ENCODE assay signal across 18 cellular contexts in genomic region chr15:50800715-50801114, GRCh38.
"Had no signal": no experiment of that assay in that cellular context is flagged by ENCODE, and none has a peak within 500 bp of the region (broad histone marks: within the 10 kb centered on the region; RNA-seq: fewer than 3 reads in every experiment).

No MANE protein-coding gene starts in this region.

- DNase-seq: activated CD4-positive, alpha-beta T cell treated with anti-CD3 and anti-CD28 coated beads for 4 hours; activated CD8-positive, alpha-beta T cell treated with anti-CD3 and anti-CD28 coated beads for 36 hours; activated effector memory CD4-positive, alpha-beta T cell treated with Interleukin-2 at 50 U/mL for 16 hours; activated T-cell treated with anti-CD3 and anti-CD28 coated beads, Interleukin-2, amount 50 U/mL, for 4 hours; brain microvascular endothelial cell; cortex of kidney; effector CD4-positive, alpha-beta T cell; esophagus squamous epithelium; mesenchymal stem cell; natural killer cell; retina; stimulated activated CD4-positive, alpha-beta T cell treated with anti-CD3 and anti-CD28 coated beads, Interleukin-2, amount 100 ng/mL, for 48 hours had no signal

- H3K4me1 Mint-ChIP-seq: central memory CD8-positive, alpha-beta T cell; natural killer cell; stimulated activated memory B cell treated with anti-CD40 and anti-IgM and Interleukin-4, amounts not matched to agents 10 μg/mL and 1 μg/mL and 100 μg/mL, for 72 hours; WTC11 had no signal

- H3K27me3 Mint-ChIP-seq: activated CD8-positive, alpha-beta T cell treated with anti-CD3 and anti-CD28 coated beads for 36 hours; central memory CD8-positive, alpha-beta T cell; stimulated activated memory B cell treated with anti-CD40 and anti-IgM and Interleukin-4, amounts not matched to agents 10 μg/mL and 1 μg/mL and 100 μg/mL, for 72 hours had no signal

- H3K36me3 Mint-ChIP-seq: activated naive CD4-positive, alpha-beta T cell treated with anti-CD3 and anti-CD28 coated beads, Interleukin-2, amount 50 U/mL, for 72 hours; natural killer cell; stimulated activated memory B cell treated with anti-CD40 and anti-IgM and Interleukin-4, amounts not matched to agents 10 μg/mL and 1 μg/mL and 100 μg/mL, for 72 hours; WTC11 had no signal

- ATAC-seq: activated CD8-positive, alpha-beta T cell treated with anti-CD3 and anti-CD28 coated beads for 36 hours; activated naive CD4-positive, alpha-beta T cell treated with anti-CD3 and anti-CD28 coated beads, Interleukin-2, amount 50 U/mL, for 72 hours; activated T-cell treated with anti-CD3 and anti-CD28 coated beads, Interleukin-2, amount 50 U/mL, for 4 hours; natural killer cell; stimulated activated memory B cell treated with anti-CD40 and anti-IgM and Interleukin-4, amounts not matched to agents 10 μg/mL and 1 μg/mL and 100 μg/mL, for 72 hours; WTC11 had no signal

- H3K27ac ChIP-seq: brain microvascular endothelial cell, esophagus squamous epithelium, neutrophil, parathyroid adenoma had no signal

- H3K4me3 ChIP-seq: esophagus squamous epithelium had no signal

- H3K9ac ChIP-seq: parathyroid adenoma had no signal

- H3K9me3 Mint-ChIP-seq: activated CD8-positive, alpha-beta T cell treated with anti-CD3 and anti-CD28 coated beads for 36 hours; activated naive CD4-positive, alpha-beta T cell treated with anti-CD3 and anti-CD28 coated beads, Interleukin-2, amount 50 U/mL, for 72 hours; activated T-cell treated with anti-CD3 and anti-CD28 coated beads, Interleukin-2, amount 50 U/mL, for 4 hours; central memory CD8-positive, alpha-beta T cell; natural killer cell; stimulated activated memory B cell treated with anti-CD40 and anti-IgM and Interleukin-4, amounts not matched to agents 10 μg/mL and 1 μg/mL and 100 μg/mL, for 72 hours; WTC11 had no signal

- H3K27me3 ChIP-seq: brain microvascular endothelial cell, esophagus squamous epithelium, neutrophil had no signal

- H3K36me3 ChIP-seq: brain microvascular endothelial cell, esophagus squamous epithelium, neutrophil had no signal

- H3K4me3 Mint-ChIP-seq: activated CD8-positive, alpha-beta T cell treated with anti-CD3 and anti-CD28 coated beads for 36 hours; activated T-cell treated with anti-CD3 and anti-CD28 coated beads, Interleukin-2, amount 50 U/mL, for 4 hours; central memory CD8-positive, alpha-beta T cell; natural killer cell; stimulated activated memory B cell treated with anti-CD40 and anti-IgM and Interleukin-4, amounts not matched to agents 10 μg/mL and 1 μg/mL and 100 μg/mL, for 72 hours; WTC11 had no signal

- H3K4me1 ChIP-seq: parathyroid adenoma had no signal

- H3K27ac Mint-ChIP-seq: activated CD8-positive, alpha-beta T cell treated with anti-CD3 and anti-CD28 coated beads for 36 hours; activated naive CD4-positive, alpha-beta T cell treated with anti-CD3 and anti-CD28 coated beads, Interleukin-2, amount 50 U/mL, for 72 hours; natural killer cell; stimulated activated memory B cell treated with anti-CD40 and anti-IgM and Interleukin-4, amounts not matched to agents 10 μg/mL and 1 μg/mL and 100 μg/mL, for 72 hours; WTC11 had no signal

- H3K9me3 ChIP-seq: esophagus squamous epithelium, neutrophil had no signal
